15 cellular contexts compared by ENCODE assay signal in genomic region chr2:166651991-166652390, GRCh38.
"Had no signal": no experiment of that assay in that cellular context is flagged by ENCODE, and none has a peak within 500 bp of the region (broad histone marks: within the 10 kb centered on the region; RNA-seq: fewer than 3 reads in every experiment).

No MANE protein-coding gene starts in this region.

- DNase-seq: islet precursor cell; left ventricle myocardium inferior; naive thymus-derived CD8-positive, alpha-beta T cell; nucleus accumbens; pancreas; posterior cingulate gyrus; retina; right cardiac atrium; small intestine; spleen; stimulated activated CD4-positive, alpha-beta T cell treated with anti-CD3 and anti-CD28 coated beads, Interleukin-4, amount 100 ng/mL, for 24 hours; stimulated activated naive CD4-positive, alpha-beta T cell treated with Interleukin-2 at 50 U/mL for 16 hours; stimulated activated naive CD8-positive, alpha-beta T cell treated with anti-CD3 and anti-CD28 coated beads, Interleukin-15, amount 100 ng/mL, for 72 hours; substantia nigra; uterus had no signal
